Comparison of ENCODE assay signal across 9 cellular contexts in genomic region chr11:77126861-77127673, GRCh38. TPM values are rescaled to one million over a fixed set of nuclear protein-coding genes. Genes with fewer than 3 reads are reported as not detected.
DNase-seq lines count a peak whose midpoint lies in the region; ATAC-seq, FAIRE-seq and TF ChIP-seq lines count a peak whose summit lies in the region.
"Had no signal": no experiment of that assay in that cellular context is flagged by ENCODE, and none has a peak within 500 bp of the region (broad histone marks: within the 10 kb centered on the region; RNA-seq: fewer than 3 reads in every experiment).

No MANE protein-coding gene starts in this region.

- H3K4me3 Mint-ChIP-seq in Caco-2 (ENCODE audit: unreplicated experiment) (peak overlapping the region; percentile 69), progenitor cell of endocrine pancreas (ENCODE audit: low read depth) (peak overlapping the region; percentile 57)
- H3K4me3 Mint-ChIP-seq in activated naive CD8-positive, alpha-beta T cell, result peak overlapping the region; percentile 63

- no peaks in the 10 kb centered on the region for H3K36me3 ChIP-seq in Caco-2 (ENCODE audit: control insufficient read depth, insufficient read depth, low read length)
- no peaks in the 10 kb centered on the region for H3K36me3 ChIP-seq in SK-N-MC (ENCODE audit: insufficient read depth, low read length)
- no peaks in the 10 kb centered on the region for H3K36me3 ChIP-seq in left ventricle myocardium inferior

- H3K27me3 ChIP-seq in Caco-2 (replicated peaks; ENCODE audit: control insufficient read depth, insufficient read depth, low read length) (no peaks in the 10 kb centered on the region), left ventricle myocardium inferior (ENCODE audit: low read depth) (peaks cover 13% of the 10 kb centered on the region)

- DNase-seq in Caco-2 (peak; percentile 70 to 84), SK-N-MC (ENCODE audit: low read depth, low spot score) (no peak), left ventricle myocardium inferior (peak; percentile 51), progenitor cell of endocrine pancreas (ENCODE audit: low spot score, unreplicated experiment) (peak; percentile 58), urothelium cell line (ENCODE audit: low spot score) (peak; percentile 83)

- BruUV-seq in Caco-2 (replicated peaks; lab: Mats Ljungman, UMichigan), result no TSS peak

- peak; percentile 56 for ATAC-seq in HG02885 (IDR thresholded peaks at IDR 0.05; ENCODE audit: poor library complexity, unreplicated experiment)
- ATAC-seq in HG03520 (IDR thresholded peaks at IDR 0.05; ENCODE audit: unreplicated experiment), result no peak

- POLR2A ChIA-PET in Caco-2 (lab: Charles Lee), result interaction anchor here (0.5 to 1.3 kb wide), 5 partner anchors 17 to 658 kb away, joined by 3 read pairs; no protein-coding TSS in a partner anchor

- H3K27ac ChIP-seq in SK-N-MC (no peak overlapping the region), left ventricle myocardium inferior (replicated peaks) (peak overlapping the region; percentile 57)

- H3K4me1 Mint-ChIP-seq in Caco-2 (ENCODE audit: low read depth, unreplicated experiment) (peaks cover 19% of the 10 kb centered on the region), progenitor cell of endocrine pancreas (ENCODE audit: low read depth) (peaks cover 11% of the 10 kb centered on the region)
- H3K4me1 Mint-ChIP-seq in activated naive CD8-positive, alpha-beta T cell (ENCODE audit: low read depth), result peaks cover 8% of the 10 kb centered on the region

- TF ChIP-seq CTCF in Caco-2 (IDR thresholded peaks at IDR 0.05; ENCODE audit: insufficient read depth in 1 of 2, low read depth in 1 of 2, low read length in 1 of 2, severe bottlenecking in 1 of 2, unreplicated experiment in 1 of 2) (peak; percentile 100), left ventricle myocardium inferior (IDR thresholded peaks at IDR 0.05; ENCODE audit: borderline replicate concordance) (peak; percentile 97), progenitor cell of endocrine pancreas (IDR thresholded peaks at IDR 0.05; ENCODE audit: unreplicated experiment) (peak; percentile 99)

- H3K4me3 ChIP-seq in Caco-2 (ENCODE audit: low read depth, low read length) (peak overlapping the region; percentile 47), SK-N-MC (peak overlapping the region; percentile 45; the same call in 1 of the 2 replicates), left ventricle myocardium inferior (peak overlapping the region; percentile 64)

- H3K9me3 ChIP-seq in Caco-2 (no peaks in the 10 kb centered on the region), SK-N-MC (ENCODE audit: low read depth, low read length) (no peaks in the 10 kb centered on the region), left ventricle myocardium inferior (replicated peaks) (no peaks in the 10 kb centered on the region)

- no peak overlapping the region for H3K9ac ChIP-seq in SK-N-MC (ENCODE audit: insufficient read length)

- H3K27ac Mint-ChIP-seq in Caco-2 (ENCODE audit: unreplicated experiment), result peak overlapping the region; percentile 72
- no peak overlapping the region for H3K27ac Mint-ChIP-seq in activated naive CD8-positive, alpha-beta T cell
- H3K27ac Mint-ChIP-seq in progenitor cell of endocrine pancreas, result peak overlapping the region; percentile 81

- H3K9me3 Mint-ChIP-seq in Caco-2 (ENCODE audit: unreplicated experiment) (no peaks in the 10 kb centered on the region), progenitor cell of endocrine pancreas (ENCODE audit: low read depth) (no peaks in the 10 kb centered on the region)
- H3K9me3 Mint-ChIP-seq in activated naive CD8-positive, alpha-beta T cell (ENCODE audit: low read depth), result no peaks in the 10 kb centered on the region

- FAIRE-seq in urothelium cell line (lab: Jason Lieb, UNC), result peak; percentile 23

- CTCF ChIA-PET in Caco-2 (lab: Charles Lee), result interaction anchor here (0.5 to 3.3 kb wide), 32 partner anchors 8 to 432 kb away, joined by 3 to 116 read pairs (median 4); no protein-coding TSS in a partner anchor

- peaks cover 10% of the 10 kb centered on the region for H3K4me1 ChIP-seq in Caco-2
- peaks cover 45% of the 10 kb centered on the region for H3K4me1 ChIP-seq in left ventricle myocardium inferior

- peaks cover 17% of the 10 kb centered on the region for H3K36me3 Mint-ChIP-seq in Caco-2 (ENCODE audit: insufficient read depth, unreplicated experiment)
- no peaks in the 10 kb centered on the region for H3K36me3 Mint-ChIP-seq in activated naive CD8-positive, alpha-beta T cell
- H3K36me3 Mint-ChIP-seq in progenitor cell of endocrine pancreas (ENCODE audit: insufficient read depth), result peaks cover 1% of the 10 kb centered on the region

- H3K27me3 Mint-ChIP-seq in Caco-2 (ENCODE audit: insufficient read depth, unreplicated experiment) (no peaks in the 10 kb centered on the region), progenitor cell of endocrine pancreas (no peaks in the 10 kb centered on the region)
- H3K27me3 Mint-ChIP-seq in activated naive CD8-positive, alpha-beta T cell, result peaks cover 1% of the 10 kb centered on the region

- intact Hi-C loops in Caco-2 (cut with micrococcal nuclease; ENCODE audit: unreplicated experiment), result loop anchor here (1.0 to 5.0 kb wide), 6 partner anchors 45 to 495 kb away; partner anchors contain the start of gene PAK1
- intact Hi-C loops in left ventricle myocardium inferior (cut with micrococcal nuclease), result loop anchor here (5.0 kb wide), 1 partner anchor 60 kb away; no protein-coding TSS in a partner anchor

RNA-seq across cellular contexts. Expression of gene MYO7A, which starts 1.0 kb away (rescaled TPM):
- total RNA-seq in Caco-2 (2022), result 8.9 and 10.2 TPM in 2 replicates
- 3.2 TPM for total RNA-seq in left ventricle myocardium inferior
- 5.3 and 5.7 TPM in 2 replicates for total RNA-seq in progenitor cell of endocrine pancreas

RNA-seq across cellular contexts. Expression of gene OMP, which starts 24.4 kb away (rescaled TPM):
- 0.70 and 2.5 TPM in 2 replicates for total RNA-seq in Caco-2 (2022)
- total RNA-seq in left ventricle myocardium inferior, result not detected
- total RNA-seq in progenitor cell of endocrine pancreas, result not detected in 2 replicates
- total RNA-seq: activated CD8-positive, alpha-beta memory T cell treated with anti-CD3 and anti-CD28 coated beads for 36 hours had no signal
